ENCODE assay signal across 8 cellular contexts in the genomic region with DNA sequence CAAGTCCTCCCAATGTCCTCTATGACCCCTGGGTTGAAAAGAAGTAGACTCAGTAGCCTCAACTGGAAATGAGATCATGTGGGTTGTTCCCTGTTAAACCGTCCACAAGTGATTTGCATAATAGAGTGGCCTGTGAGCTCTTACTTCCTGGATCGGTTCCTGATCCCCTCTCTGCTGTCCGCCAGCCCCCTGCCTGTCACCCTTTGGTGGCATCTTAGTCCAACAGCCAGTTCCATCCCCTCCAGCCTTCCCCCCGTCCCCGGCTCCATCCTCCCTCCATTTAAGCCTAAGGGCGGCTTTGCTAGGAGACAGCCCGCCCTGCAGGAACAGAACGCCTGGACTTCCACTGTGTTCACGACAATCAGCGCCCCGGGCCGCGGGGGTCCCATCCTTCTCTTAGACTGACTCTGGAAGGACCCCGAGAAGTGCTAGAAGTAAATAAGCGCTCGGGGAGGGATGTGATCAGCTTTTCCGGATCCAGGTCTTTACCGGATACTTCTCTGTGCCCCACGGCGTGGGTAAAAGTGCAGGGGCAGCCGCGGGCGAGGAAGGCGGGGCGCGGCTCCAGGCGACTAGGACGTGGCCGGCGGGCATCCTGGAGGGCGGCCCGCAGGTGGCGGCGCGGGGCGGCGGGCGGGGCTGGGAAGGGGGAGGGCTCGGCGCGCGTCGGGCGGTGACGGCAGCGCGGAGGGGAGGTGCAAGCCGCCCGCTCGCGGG. TPM values are rescaled to one million over a fixed set of nuclear protein-coding genes. Genes with fewer than 3 reads are reported as not detected.
A peak's percentile ranks its signal among the peaks of the same experiment; 100 is the strongest.
DNase-seq lines count a peak whose midpoint lies in the region; ATAC-seq and TF ChIP-seq lines count a peak whose summit lies in the region.

No MANE protein-coding gene starts in this region.

- H3K36me3 ChIP-seq in SJSA1 (peaks cover 4% of the 10 kb centered on the region; the same call in 1 of the 2 replicates), thymus (ENCODE audit: control insufficient read depth, insufficient read depth) (no peaks in the 10 kb centered on the region)

- peak overlapping the region; percentile 30 for H3K27ac Mint-ChIP-seq in Calu3 (ENCODE audit: unreplicated experiment)
- H3K27ac Mint-ChIP-seq in glutamatergic neuron (ENCODE audit: unreplicated experiment) = peak overlapping the region; percentile 92
- peak overlapping the region; percentile 83 for H3K27ac Mint-ChIP-seq in osteocyte (ENCODE audit: unreplicated experiment)

- H3K4me3 ChIP-seq in SJSA1 (peak overlapping the region; percentile 91), thymus (ENCODE audit: low read length) (peak overlapping the region; percentile 94)

- CTCF ChIA-PET in Calu3 (lab: Charles Lee) = interaction anchor here (1.0 to 1.2 kb wide), 2 partner anchors 75 to 104 kb away, joined by 3 to 5 read pairs; no protein-coding TSS in a partner anchor

- no peaks in the 10 kb centered on the region for H3K27me3 Mint-ChIP-seq in Calu3 (ENCODE audit: unreplicated experiment)
- H3K27me3 Mint-ChIP-seq in glutamatergic neuron (ENCODE audit: unreplicated experiment) = peaks cover 27% of the 10 kb centered on the region
- H3K27me3 Mint-ChIP-seq in osteocyte (ENCODE audit: unreplicated experiment) = no peaks in the 10 kb centered on the region

- ATAC-seq in GM19438 (IDR thresholded peaks at IDR 0.05; ENCODE audit: low read depth, unreplicated experiment) = peak; percentile 73
- peak; percentile 65 for ATAC-seq in HG03521 (IDR thresholded peaks at IDR 0.05; ENCODE audit: unreplicated experiment)

- peak overlapping the region; percentile 77 for H3K4me3 Mint-ChIP-seq in Calu3 (ENCODE audit: low read depth, unreplicated experiment)
- H3K4me3 Mint-ChIP-seq in glutamatergic neuron (ENCODE audit: unreplicated experiment) = peak overlapping the region; percentile 90
- peak overlapping the region; percentile 79 for H3K4me3 Mint-ChIP-seq in osteocyte (ENCODE audit: unreplicated experiment)

- TF ChIP-seq CTCF in Calu3 (IDR thresholded peaks at IDR 0.05; ENCODE audit: unreplicated experiment) = no peak
- TF ChIP-seq CTCF in glutamatergic neuron (IDR thresholded peaks at IDR 0.05; ENCODE audit: partially characterized antibody, unreplicated experiment) = no peak
- TF ChIP-seq CTCF in osteocyte (IDR thresholded peaks at IDR 0.05) = no peak

- DNase-seq in Calu3 (peak; percentile 75), SJSA1 (ENCODE audit: low read depth in 1 of 2, low spot score in 2 of 2) (peak in 1 of 2 experiments; percentile 52), glutamatergic neuron (peak; percentile 87), osteocyte (ENCODE audit: extremely low spot score, unreplicated experiment) (peak; percentile 84)
- DNase-seq in activated naive CD4-positive, alpha-beta T cell treated with anti-CD3 and anti-CD28 coated beads, Interleukin-2, amount 50 U/mL, for 16 hours = peak; percentile 74

- under 1% methylated on average over 51 of the region's 51 CpGs for WGBS in thymus

- peaks cover 38% of the 10 kb centered on the region for H3K4me1 Mint-ChIP-seq in Calu3 (ENCODE audit: low read depth, unreplicated experiment)
- peaks cover 38% of the 10 kb centered on the region for H3K4me1 Mint-ChIP-seq in glutamatergic neuron (ENCODE audit: low read depth, unreplicated experiment)
- H3K4me1 Mint-ChIP-seq in osteocyte (ENCODE audit: unreplicated experiment) = peaks cover 31% of the 10 kb centered on the region

- H3K27me3 ChIP-seq in SJSA1 (replicated peaks) = 0 out of 2 replicates have a peak, but pooled peaks cover 3% of the 10 kb centered on the region
- no peaks in the 10 kb centered on the region for H3K27me3 ChIP-seq in thymus (ENCODE audit: control insufficient read depth, insufficient read depth)

- H3K9me3 Mint-ChIP-seq in Calu3 (ENCODE audit: low read depth, unreplicated experiment) (no peaks in the 10 kb centered on the region), glutamatergic neuron (ENCODE audit: unreplicated experiment) (peaks cover 30% of the 10 kb centered on the region), osteocyte (ENCODE audit: unreplicated experiment) (no peaks in the 10 kb centered on the region)

- peaks cover 17% of the 10 kb centered on the region for H3K4me1 ChIP-seq in SJSA1 (replicated peaks)
- peaks cover 7% of the 10 kb centered on the region for H3K4me1 ChIP-seq in thymus (ENCODE audit: control insufficient read depth, insufficient read depth, low read length)

- peaks cover 30% of the 10 kb centered on the region for H3K36me3 Mint-ChIP-seq in Calu3 (ENCODE audit: insufficient read depth, unreplicated experiment)
- H3K36me3 Mint-ChIP-seq in glutamatergic neuron (ENCODE audit: unreplicated experiment) = no peaks in the 10 kb centered on the region
- H3K36me3 Mint-ChIP-seq in osteocyte (ENCODE audit: unreplicated experiment) = no peaks in the 10 kb centered on the region

- BruUV-seq in Calu3 (replicated peaks; lab: Mats Ljungman, UMichigan) = no TSS peak

- no peaks in the 10 kb centered on the region; the same call in 1 of the 2 replicates for H3K9me3 ChIP-seq in SJSA1 (replicated peaks)
- no peaks in the 10 kb centered on the region for H3K9me3 ChIP-seq in thymus (ENCODE audit: control insufficient read depth)

- H3K27ac ChIP-seq in SJSA1 (no peak overlapping the region), thymus (ENCODE audit: low read depth) (peak overlapping the region; percentile 91)

- intact Hi-C loops in Calu3 (cut with micrococcal nuclease; ENCODE audit: unreplicated experiment) = loop anchor here (5.0 to 10.0 kb wide), 2 partner anchors 89 to 118 kb away; no protein-coding TSS in a partner anchor

RNA-seq across cellular contexts. Expression of gene ULK4, which starts 51.2 kb away (rescaled TPM):
- total RNA-seq in Calu3 (2022) (8.6 and 8.7 TPM in 2 replicates), glutamatergic neuron (ENCODE audit: unreplicated experiment) (9.7 TPM), osteocyte (8.9 and 9.1 TPM in 2 replicates)
- 8.5 and 10.9 TPM in 2 replicates for total RNA-seq in SJSA1 (2014; rRNA removed; shearing (Covaris generic))
- 3.4 TPM for polyA plus RNA-seq in thymus

Comparison
In these comparisons a context has a peak if more than half of its experiments do, and no peak if none do; other contexts are left out.
1. H3K27ac Mint-ChIP-seq: peak in every context shown above with its lines; median percentile 92 in glutamatergic neuron; 83 in osteocyte; 30 in Calu3.